In the genomic region with DNA sequence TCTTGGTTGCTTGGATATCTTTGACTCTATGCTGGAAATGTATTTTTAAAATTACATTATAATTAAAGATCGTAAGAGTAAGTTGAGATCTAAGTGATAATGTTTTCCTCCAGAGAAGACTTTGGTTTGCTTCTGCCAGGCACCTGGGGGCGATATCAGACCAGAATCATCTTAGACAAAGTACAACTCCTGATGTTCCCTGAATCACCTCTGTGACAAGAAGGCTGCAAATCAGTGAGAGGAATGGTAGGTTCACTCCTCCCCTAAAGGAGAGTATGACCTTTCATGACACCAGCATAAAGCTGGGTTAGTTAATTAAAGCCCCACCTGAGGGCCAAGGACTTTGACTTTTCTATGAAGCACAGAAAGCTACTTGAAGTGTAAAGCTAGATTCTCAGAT, we compare ENCODE assay signal across 10 cellular contexts.
DNase-seq lines count a peak whose midpoint lies in the region; ATAC-seq, FAIRE-seq and TF ChIP-seq lines count a peak whose summit lies in the region.
"Had no signal": no experiment of that assay in that cellular context is flagged by ENCODE, and none has a peak within 500 bp of the region (broad histone marks: within the 10 kb centered on the region; RNA-seq: fewer than 3 reads in every experiment).

No MANE protein-coding gene starts in this region.

- TF ChIP-seq RAD21 in A549 (conservative IDR thresholded peaks at IDR 0.05 in 1 of 2, IDR thresholded peaks at IDR 0.05 in 1 of 2) (no peak), Ishikawa (IDR thresholded peaks at IDR 0.05; ENCODE audit: low read depth) (peak; percentile 58)

- TF ChIP-seq CTCF in A549 (IDR thresholded peaks at IDR 0.05), result 0 out of 3 replicates have a peak, but pooled peaks have one; percentile 8
- TF ChIP-seq CTCF in CD14-positive monocyte (IDR thresholded peaks at IDR 0.05), result no peak

- H3K27me3 Mint-ChIP-seq in CD14-positive monocyte (ENCODE audit: low read depth in 3 of 3), result peaks cover 2 to 7% (median 6%) of the 10 kb centered on the region in 3 donors

- H3K4me1 ChIP-seq in A549, result no peaks in the 10 kb centered on the region
- H3K4me1 ChIP-seq: HAP-1 had no signal

- intact Hi-C loops in CD14-positive monocyte (cut with micrococcal nuclease), result no loop called here

- H3K4me2 ChIP-seq in A549, result no peak overlapping the region

- DNase-seq in A549 (ENCODE audit: low read depth in 1 of 2, low spot score in 1 of 2) (peak in 1 of 2 experiments; percentile 1), SW480 (ENCODE audit: low spot score) (peak; percentile 22), iPS DF 4.7 (ENCODE audit: extremely low read depth, low spot score) (peak; percentile 19), activated T-cell treated with anti-CD3 and anti-CD28 coated beads for 4 hours (no peak), CD14-positive monocyte (ENCODE audit: low spot score) (no peak), GM19239 (ENCODE audit: insufficient read length, low spot score) (no peak)

- no peaks in the 10 kb centered on the region for H3K4me1 Mint-ChIP-seq in CD14-positive monocyte

- ATAC-seq in A549 (no peak), HG03135 (IDR thresholded peaks at IDR 0.05; ENCODE audit: unreplicated experiment) (no peak)

- TF ChIP-seq EP300 in A549 (IDR thresholded peaks at IDR 0.05), result no peak
- no peak for TF ChIP-seq EP300 in Ishikawa (IDR thresholded peaks at IDR 0.05; ENCODE audit: borderline replicate concordance)

- POLR2A ChIA-PET in A549 (lab: Yijun Ruan, JAX), result no interaction called here

- WGBS in A549 (ENCODE audit: missing lambda C conversion rate), result 7% methylated on average over 2 of the region's 2 CpGs

- CTCF ChIA-PET in A549 (lab: Yijun Ruan, JAX), result interaction anchor here (0.9 kb wide), 1 partner anchor 190 kb away, joined by 3 read pairs; no protein-coding TSS in a partner anchor

- TF ChIP-seq POLR2A in A549 (IDR thresholded peaks at IDR 0.05; ENCODE audit: low read length), result no peak

- no peak overlapping the region for H3K27ac Mint-ChIP-seq in CD14-positive monocyte

- no peak overlapping the region for H3K4me3 Mint-ChIP-seq in CD14-positive monocyte

- no peak overlapping the region for H3K27ac ChIP-seq in A549
- H3K27ac ChIP-seq: SJSA1 had no signal

- FAIRE-seq in A549 (lab: Jason Lieb, UNC) (no peak), GM19239 (lab: Jason Lieb, UNC) (no peak)

- peaks cover 0 to 2% (median 0%) of the 10 kb centered on the region in 7 donors for H3K9me3 Mint-ChIP-seq in CD14-positive monocyte

- no peaks in the 10 kb centered on the region for H3K9me3 ChIP-seq in A549
- H3K9me3 ChIP-seq: HAP-1, SJSA1 had no signal

- no peaks in the 10 kb centered on the region for H3K36me3 Mint-ChIP-seq in CD14-positive monocyte

- H3K4me3 ChIP-seq in A549, result no peak overlapping the region
- H3K4me3 ChIP-seq: HAP-1, SJSA1 had no signal

TF ChIP-seq in A549, 52 proteins besides CTCF, POLR2A, EP300 and RAD21 (continues in another document):
- TF ChIP-seq RARB (CRISPR knock-in tag; IDR thresholded peaks at IDR 0.05), result no peak
- no peak for TF ChIP-seq ESRRA (IDR thresholded peaks at IDR 0.05; ENCODE audit: borderline replicate concordance, low read length)
- TF ChIP-seq CHD4 (IDR thresholded peaks at IDR 0.05; ENCODE audit: borderline replicate concordance), result no peak
- TF ChIP-seq POLR2AphosphoS2 (conservative IDR thresholded peaks at IDR 0.05; ENCODE audit: low read length), result no peak
- TF ChIP-seq HEYL (CRISPR knock-in tag; IDR thresholded peaks at IDR 0.05), result no peak
- TF ChIP-seq, protein P1, sequence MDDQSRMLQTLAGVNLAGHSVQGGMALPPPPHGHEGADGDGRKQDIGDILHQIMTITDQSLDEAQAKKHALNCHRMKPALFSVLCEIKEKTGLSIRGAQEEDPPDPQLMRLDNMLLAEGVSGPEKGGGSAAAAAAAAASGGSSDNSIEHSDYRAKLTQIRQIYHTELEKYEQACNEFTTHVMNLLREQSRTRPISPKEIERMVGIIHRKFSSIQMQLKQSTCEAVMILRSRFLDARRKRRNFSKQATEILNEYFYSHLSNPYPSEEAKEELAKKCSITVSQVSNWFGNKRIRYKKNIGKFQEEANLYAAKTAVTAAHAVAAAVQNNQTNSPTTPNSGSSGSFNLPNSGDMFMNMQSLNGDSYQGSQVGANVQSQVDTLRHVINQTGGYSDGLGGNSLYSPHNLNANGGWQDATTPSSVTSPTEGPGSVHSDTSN (IDR thresholded peaks at IDR 0.05), result no peak
- TF ChIP-seq, protein P2, sequence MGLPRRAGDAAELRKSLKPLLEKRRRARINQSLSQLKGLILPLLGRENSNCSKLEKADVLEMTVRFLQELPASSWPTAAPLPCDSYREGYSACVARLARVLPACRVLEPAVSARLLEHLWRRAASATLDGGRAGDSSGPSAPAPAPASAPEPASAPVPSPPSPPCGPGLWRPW (IDR thresholded peaks at IDR 0.05), result no peak
- TF ChIP-seq, protein P3, sequence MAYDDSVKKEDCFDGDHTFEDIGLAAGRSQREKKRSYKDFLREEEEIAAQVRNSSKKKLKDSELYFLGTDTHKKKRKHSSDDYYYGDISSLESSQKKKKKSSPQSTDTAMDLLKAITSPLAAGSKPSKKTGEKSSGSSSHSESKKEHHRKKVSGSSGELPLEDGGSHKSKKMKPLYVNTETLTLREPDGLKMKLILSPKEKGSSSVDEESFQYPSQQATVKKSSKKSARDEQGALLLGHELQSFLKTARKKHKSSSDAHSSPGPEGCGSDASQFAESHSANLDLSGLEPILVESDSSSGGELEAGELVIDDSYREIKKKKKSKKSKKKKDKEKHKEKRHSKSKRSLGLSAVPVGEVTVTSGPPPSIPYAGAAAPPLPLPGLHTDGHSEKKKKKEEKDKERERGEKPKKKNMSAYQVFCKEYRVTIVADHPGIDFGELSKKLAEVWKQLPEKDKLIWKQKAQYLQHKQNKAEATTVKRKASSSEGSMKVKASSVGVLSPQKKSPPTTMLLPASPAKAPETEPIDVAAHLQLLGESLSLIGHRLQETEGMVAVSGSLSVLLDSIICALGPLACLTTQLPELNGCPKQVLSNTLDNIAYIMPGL (CRISPR knock-in tag; IDR thresholded peaks at IDR 0.05; ENCODE audit: borderline replicate concordance), result no peak
- no peak for TF ChIP-seq ZFP36 (IDR thresholded peaks at IDR 0.05; ENCODE audit: borderline replicate concordance, partially characterized antibody)
- no peak for TF ChIP-seq KDM1A (IDR thresholded peaks at IDR 0.05; ENCODE audit: low read depth)
- TF ChIP-seq SMC3 (IDR thresholded peaks at IDR 0.05), result no peak

TF ChIP-seq in Ishikawa, 13 proteins besides CTCF, POLR2A, EP300 and RAD21:
- TF ChIP-seq, protein P4, sequence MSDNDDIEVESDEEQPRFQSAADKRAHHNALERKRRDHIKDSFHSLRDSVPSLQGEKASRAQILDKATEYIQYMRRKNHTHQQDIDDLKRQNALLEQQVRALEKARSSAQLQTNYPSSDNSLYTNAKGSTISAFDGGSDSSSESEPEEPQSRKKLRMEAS (IDR thresholded peaks at IDR 0.05), result no peak
- TF ChIP-seq EGR1 (IDR thresholded peaks at IDR 0.05) (no peak), CREB1 (IDR thresholded peaks at IDR 0.05; ENCODE audit: low read depth) (no peak), ZBTB7A (IDR thresholded peaks at IDR 0.05; ENCODE audit: low read depth) (no peak), NFIC (IDR thresholded peaks at IDR 0.05) (no peak), TCF12 (IDR thresholded peaks at IDR 0.05; ENCODE audit: low read depth) (no peak), TAF1 (IDR thresholded peaks at IDR 0.05; ENCODE audit: low read depth) (no peak), YY1 (IDR thresholded peaks at IDR 0.05; ENCODE audit: low read depth) (no peak), FOXM1 (IDR thresholded peaks at IDR 0.05; ENCODE audit: borderline replicate concordance, low read depth) (no peak)
- TF ChIP-seq, protein P5, sequence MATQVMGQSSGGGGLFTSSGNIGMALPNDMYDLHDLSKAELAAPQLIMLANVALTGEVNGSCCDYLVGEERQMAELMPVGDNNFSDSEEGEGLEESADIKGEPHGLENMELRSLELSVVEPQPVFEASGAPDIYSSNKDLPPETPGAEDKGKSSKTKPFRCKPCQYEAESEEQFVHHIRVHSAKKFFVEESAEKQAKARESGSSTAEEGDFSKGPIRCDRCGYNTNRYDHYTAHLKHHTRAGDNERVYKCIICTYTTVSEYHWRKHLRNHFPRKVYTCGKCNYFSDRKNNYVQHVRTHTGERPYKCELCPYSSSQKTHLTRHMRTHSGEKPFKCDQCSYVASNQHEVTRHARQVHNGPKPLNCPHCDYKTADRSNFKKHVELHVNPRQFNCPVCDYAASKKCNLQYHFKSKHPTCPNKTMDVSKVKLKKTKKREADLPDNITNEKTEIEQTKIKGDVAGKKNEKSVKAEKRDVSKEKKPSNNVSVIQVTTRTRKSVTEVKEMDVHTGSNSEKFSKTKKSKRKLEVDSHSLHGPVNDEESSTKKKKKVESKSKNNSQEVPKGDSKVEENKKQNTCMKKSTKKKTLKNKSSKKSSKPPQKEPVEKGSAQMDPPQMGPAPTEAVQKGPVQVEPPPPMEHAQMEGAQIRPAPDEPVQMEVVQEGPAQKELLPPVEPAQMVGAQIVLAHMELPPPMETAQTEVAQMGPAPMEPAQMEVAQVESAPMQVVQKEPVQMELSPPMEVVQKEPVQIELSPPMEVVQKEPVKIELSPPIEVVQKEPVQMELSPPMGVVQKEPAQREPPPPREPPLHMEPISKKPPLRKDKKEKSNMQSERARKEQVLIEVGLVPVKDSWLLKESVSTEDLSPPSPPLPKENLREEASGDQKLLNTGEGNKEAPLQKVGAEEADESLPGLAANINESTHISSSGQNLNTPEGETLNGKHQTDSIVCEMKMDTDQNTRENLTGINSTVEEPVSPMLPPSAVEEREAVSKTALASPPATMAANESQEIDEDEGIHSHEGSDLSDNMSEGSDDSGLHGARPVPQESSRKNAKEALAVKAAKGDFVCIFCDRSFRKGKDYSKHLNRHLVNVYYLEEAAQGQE (IDR thresholded peaks at IDR 0.05; ENCODE audit: low read depth), result no peak

Comparison
In these comparisons a context has a peak if more than half of its experiments do, and no peak if none do; other contexts are left out.
1. DNase-seq: peak in SW480 (single experiment) and iPS DF 4.7 (single experiment); none in activated T-cell treated with anti-CD3 and anti-CD28 coated beads for 4 hours (single experiment), CD14-positive monocyte (single experiment) and GM19239 (single experiment).